In the genomic region with DNA sequence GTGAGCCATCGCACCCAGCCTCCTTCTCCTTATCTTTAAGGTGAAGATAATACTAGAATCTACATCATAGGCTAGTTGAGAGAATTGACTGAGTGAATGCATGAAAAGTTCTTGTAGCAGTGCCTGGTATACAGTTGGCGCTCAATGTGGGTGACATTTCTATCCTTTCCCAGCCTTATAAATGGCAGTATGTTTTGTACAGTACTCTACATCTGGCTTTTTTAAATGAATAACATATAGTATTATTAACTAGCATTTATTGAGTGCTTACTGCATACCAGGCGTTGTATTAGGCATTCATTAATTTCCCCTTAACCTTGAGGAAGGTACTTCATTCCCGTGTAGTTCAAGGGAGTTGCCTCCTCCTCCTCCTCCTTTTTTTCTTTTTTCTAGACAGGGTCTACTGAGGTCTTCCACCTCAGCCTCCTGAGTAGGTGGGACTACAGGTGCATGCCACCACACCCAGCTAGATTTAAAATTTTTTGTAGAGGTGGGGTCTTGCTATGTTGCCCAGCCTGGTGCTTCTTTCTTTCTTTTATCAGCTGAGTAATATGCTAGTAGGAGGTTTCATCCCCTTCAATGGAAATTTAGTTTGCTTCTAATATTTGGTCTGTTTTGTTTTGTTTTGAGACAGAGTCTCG, we compare ENCODE assay signal across 1 cellular context.
TF ChIP-seq lines count a peak whose summit lies in the region.

No MANE protein-coding gene starts in this region.

TF ChIP-seq in HepG2, 621 proteins besides CTCF, POLR2A, EP300 and RAD21:
- TF ChIP-seq ZNF383 (CRISPR knock-in tag; IDR thresholded peaks at IDR 0.05; ENCODE audit: borderline replicate concordance) (no peak), ZKSCAN8 (CRISPR knock-in tag; IDR thresholded peaks at IDR 0.05; ENCODE audit: borderline replicate concordance) (peak; percentile 99), GTF3A (CRISPR knock-in tag; conservative IDR thresholded peaks at IDR 0.05) (no peak), DMTF1 (CRISPR knock-in tag; IDR thresholded peaks at IDR 0.05) (no peak), ZBTB34 (CRISPR knock-in tag; IDR thresholded peaks at IDR 0.05) (0 out of 2 replicates have a peak, but pooled peaks have one; percentile 27), KDM5A (IDR thresholded peaks at IDR 0.05; ENCODE audit: borderline replicate concordance, low read length) (no peak), ZNF121 (CRISPR knock-in tag; IDR thresholded peaks at IDR 0.05) (peak; percentile 83), FOSL1 (CRISPR knock-in tag; IDR thresholded peaks at IDR 0.05; ENCODE audit: borderline replicate concordance) (no peak)
